In genomic region chr10:110010076-110011069, GRCh38 we compare ENCODE assay signal across 2 cellular contexts.
TF ChIP-seq lines count a peak whose summit lies in the region.

No MANE protein-coding gene starts in this region.

TF ChIP-seq in SK-N-SH, 30 proteins besides CTCF, POLR2A, EP300 and RAD21 (continued from another document):
- TF ChIP-seq MAX (IDR thresholded peaks at IDR 0.05; ENCODE audit: low read depth) (no peak), PBX3 (IDR thresholded peaks at IDR 0.05) (no peak), NFIC (IDR thresholded peaks at IDR 0.05; ENCODE audit: borderline replicate concordance) (no peak), USF1 (IDR thresholded peaks at IDR 0.05; ENCODE audit: borderline replicate concordance, low read depth) (no peak), JUND (IDR thresholded peaks at IDR 0.05) (no peak), SIN3A (IDR thresholded peaks at IDR 0.05; ENCODE audit: borderline replicate concordance, low read depth, low read length) (no peak), ELF1 (IDR thresholded peaks at IDR 0.05) (no peak), FOSL2 (IDR thresholded peaks at IDR 0.05; ENCODE audit: borderline replicate concordance, low read depth) (no peak), EZH2phosphoT487 (IDR thresholded peaks at IDR 0.05; ENCODE audit: borderline replicate concordance, low read depth) (no peak), RXRA (IDR thresholded peaks at IDR 0.05; ENCODE audit: borderline replicate concordance, low read depth) (no peak)

TF ChIP-seq in SK-N-SH treated with all-trans-retinoic acid at 6 μM for 48 hours, 23 proteins besides CTCF, POLR2A, EP300 and RAD21 (continued from another document):
- no peak for TF ChIP-seq PATZ1 (CRISPR knock-in tag; IDR thresholded peaks at IDR 0.05; ENCODE audit: borderline replicate concordance)
- TF ChIP-seq TOX (CRISPR knock-in tag; IDR thresholded peaks at IDR 0.05; ENCODE audit: borderline replicate concordance) = no peak
- no peak for TF ChIP-seq ZNF70 (CRISPR knock-in tag; IDR thresholded peaks at IDR 0.05)
- TF ChIP-seq BACH2 (CRISPR knock-in tag; IDR thresholded peaks at IDR 0.05; ENCODE audit: borderline replicate concordance) = no peak
- no peak for TF ChIP-seq ZNF8 (CRISPR knock-in tag; IDR thresholded peaks at IDR 0.05)
- TF ChIP-seq ZFP30 (CRISPR knock-in tag; IDR thresholded peaks at IDR 0.05) = no peak
